Comparison of ENCODE assay signal across 11 cellular contexts in genomic region chr7:46215987-46216567, GRCh38.
DNase-seq lines count a peak whose midpoint lies in the region; ATAC-seq, FAIRE-seq and TF ChIP-seq lines count a peak whose summit lies in the region.
"Had no signal": no experiment of that assay in that cellular context is flagged by ENCODE, and none has a peak within 500 bp of the region (broad histone marks: within the 10 kb centered on the region; RNA-seq: fewer than 3 reads in every experiment).

No MANE protein-coding gene starts in this region.

- H3K36me3 Mint-ChIP-seq in astrocyte (ENCODE audit: low read depth, unreplicated experiment) = peaks cover 2% of the 10 kb centered on the region
- no peaks in the 10 kb centered on the region for H3K36me3 Mint-ChIP-seq in activated T-helper 2 cell treated with anti-CD3 and anti-CD28 coated beads, Interferon-gamma antibody, Interleukin-2, Interleukin-4, amounts not matched to agents 10 μg/mL and 5 μg/mL and 100 μg/mL, durations not matched to agents 14 hours and 24 hours and 36 hours (ENCODE audit: low read depth)
- H3K36me3 Mint-ChIP-seq: mesothelial cell of epicardium had no signal

- no peaks in the 10 kb centered on the region for H3K79me2 ChIP-seq in astrocyte (ENCODE audit: insufficient read depth, low read length)

- H3K9ac ChIP-seq in astrocyte (ENCODE audit: low read length) = no peak overlapping the region

- intact Hi-C loops in activated T-helper 2 cell treated with anti-CD3 and anti-CD28 coated beads, Interferon-gamma antibody, Interleukin-2, Interleukin-4, amounts not matched to agents 10 μg/mL and 5 μg/mL and 100 μg/mL, durations not matched to agents 14 hours and 24 hours and 36 hours (cut with micrococcal nuclease) = no loop called here

- no peaks in the 10 kb centered on the region for H4K20me1 ChIP-seq in astrocyte (ENCODE audit: insufficient read depth, low read length)

- H3K4me1 Mint-ChIP-seq in astrocyte (ENCODE audit: low read depth, unreplicated experiment) = peaks cover 7% of the 10 kb centered on the region
- H3K4me1 Mint-ChIP-seq in activated T-helper 2 cell treated with anti-CD3 and anti-CD28 coated beads, Interferon-gamma antibody, Interleukin-2, Interleukin-4, amounts not matched to agents 10 μg/mL and 5 μg/mL and 100 μg/mL, durations not matched to agents 14 hours and 24 hours and 36 hours (ENCODE audit: low read depth) = no peaks in the 10 kb centered on the region

- H3K9me3 Mint-ChIP-seq in astrocyte (ENCODE audit: unreplicated experiment) = no peaks in the 10 kb centered on the region
- H3K9me3 Mint-ChIP-seq in activated T-helper 2 cell treated with anti-CD3 and anti-CD28 coated beads, Interferon-gamma antibody, Interleukin-2, Interleukin-4, amounts not matched to agents 10 μg/mL and 5 μg/mL and 100 μg/mL, durations not matched to agents 14 hours and 24 hours and 36 hours = peaks cover 7% of the 10 kb centered on the region
- H3K9me3 Mint-ChIP-seq: mesothelial cell of epicardium had no signal

- no peak overlapping the region for H3K4me3 ChIP-seq in astrocyte (ENCODE audit: insufficient read depth, low read depth, low read length)

- TF ChIP-seq CTCF in astrocyte (IDR thresholded peaks at IDR 0.05; ENCODE audit: insufficient read depth, low read depth, low read length) = no peak

- no peaks in the 10 kb centered on the region for H3K36me3 ChIP-seq in astrocyte (ENCODE audit: insufficient read depth, low read length)

- H3K4me1 ChIP-seq in astrocyte (ENCODE audit: insufficient read depth, low read length) = no peaks in the 10 kb centered on the region

- FAIRE-seq in astrocyte (lab: Jason Lieb, UNC) = no peak

- H3K9me3 ChIP-seq in astrocyte (ENCODE audit: insufficient read depth, low read depth, low read length) = no peaks in the 10 kb centered on the region

- peaks cover 5% of the 10 kb centered on the region for H3K27me3 Mint-ChIP-seq in astrocyte (ENCODE audit: low read depth, unreplicated experiment)
- H3K27me3 Mint-ChIP-seq in activated T-helper 2 cell treated with anti-CD3 and anti-CD28 coated beads, Interferon-gamma antibody, Interleukin-2, Interleukin-4, amounts not matched to agents 10 μg/mL and 5 μg/mL and 100 μg/mL, durations not matched to agents 14 hours and 24 hours and 36 hours (ENCODE audit: low read depth) = no peaks in the 10 kb centered on the region

- no peak overlapping the region for H3K27ac Mint-ChIP-seq in astrocyte (ENCODE audit: unreplicated experiment)
- no peak overlapping the region for H3K27ac Mint-ChIP-seq in activated T-helper 2 cell treated with anti-CD3 and anti-CD28 coated beads, Interferon-gamma antibody, Interleukin-2, Interleukin-4, amounts not matched to agents 10 μg/mL and 5 μg/mL and 100 μg/mL, durations not matched to agents 14 hours and 24 hours and 36 hours
- H3K27ac Mint-ChIP-seq: activated T-cell treated with anti-CD3 and anti-CD28 coated beads, Interleukin-2, amount 50 U/mL, for 72 hours; mesothelial cell of epicardium had no signal

- no peak overlapping the region for H3K27ac ChIP-seq in astrocyte (ENCODE audit: low read depth, low read length)

- H3K27me3 ChIP-seq in astrocyte (ENCODE audit: insufficient read depth, low read length) = no peaks in the 10 kb centered on the region

- no peak overlapping the region for H3K4me3 Mint-ChIP-seq in astrocyte (ENCODE audit: unreplicated experiment)
- H3K4me3 Mint-ChIP-seq in activated T-helper 2 cell treated with anti-CD3 and anti-CD28 coated beads, Interferon-gamma antibody, Interleukin-2, Interleukin-4, amounts not matched to agents 10 μg/mL and 5 μg/mL and 100 μg/mL, durations not matched to agents 14 hours and 24 hours and 36 hours (ENCODE audit: low read depth) = no peak overlapping the region
- H3K4me3 Mint-ChIP-seq: activated T-cell treated with anti-CD3 and anti-CD28 coated beads, Interleukin-2, amount 50 U/mL, for 72 hours; mesothelial cell of epicardium had no signal

- peak overlapping the region; percentile 46 for H2AFZ ChIP-seq in astrocyte (ENCODE audit: low read depth, low read length)

- ATAC-seq in HG03025 (IDR thresholded peaks at IDR 0.05; ENCODE audit: low FRiP score, unreplicated experiment) = no peak
- ATAC-seq: activated T-cell treated with anti-CD3 and anti-CD28 coated beads, Interleukin-2, amount 50 U/mL, for 72 hours had no signal

- DNase-seq in NCI-H1092 treated with DMSO at 0.1 percent for 48 hours (lab: John Stamatoyannopoulos, UW) = peak; percentile 21
- no peak for DNase-seq in astrocyte (ENCODE audit: low read depth)
- peak; percentile 53 for DNase-seq in iPS-NIHi11 (ENCODE audit: low spot score)
- DNase-seq in retina = peak; percentile 47
- no peak for DNase-seq in NCI-H2227 (lab: John Stamatoyannopoulos, UW; ENCODE audit: unreplicated experiment)
- DNase-seq in hippocampal formation (lab: John Stamatoyannopoulos, UW) = no peak
- DNase-seq in activated T-helper 2 cell treated with anti-CD3 and anti-CD28 coated beads, Interferon-gamma antibody, Interleukin-2, Interleukin-4, amounts not matched to agents 10 μg/mL and 5 μg/mL and 100 μg/mL, durations not matched to agents 14 hours and 24 hours and 36 hours (ENCODE audit: low spot score) = no peak
- DNase-seq: activated T-cell treated with anti-CD3 and anti-CD28 coated beads, Interleukin-2, amount 50 U/mL, for 72 hours; NCI-H187 had no signal

- no peak overlapping the region for H3K4me2 ChIP-seq in astrocyte (ENCODE audit: low read length)

Comparison
In these comparisons a context has a peak if more than half of its experiments do, and no peak if none do; other contexts are left out.
1. DNase-seq: peak in NCI-H1092 treated with DMSO at 0.1 percent for 48 hours (single experiment), iPS-NIHi11 (single experiment) and retina (single experiment); none in astrocyte (single experiment), NCI-H2227 (single experiment), hippocampal formation (0 of 2) and activated T-helper 2 cell treated with anti-CD3 and anti-CD28 coated beads, Interferon-gamma antibody, Interleukin-2, Interleukin-4, amounts not matched to agents 10 μg/mL and 5 μg/mL and 100 μg/mL, durations not matched to agents 14 hours and 24 hours and 36 hours (single experiment).